In the genomic region with DNA sequence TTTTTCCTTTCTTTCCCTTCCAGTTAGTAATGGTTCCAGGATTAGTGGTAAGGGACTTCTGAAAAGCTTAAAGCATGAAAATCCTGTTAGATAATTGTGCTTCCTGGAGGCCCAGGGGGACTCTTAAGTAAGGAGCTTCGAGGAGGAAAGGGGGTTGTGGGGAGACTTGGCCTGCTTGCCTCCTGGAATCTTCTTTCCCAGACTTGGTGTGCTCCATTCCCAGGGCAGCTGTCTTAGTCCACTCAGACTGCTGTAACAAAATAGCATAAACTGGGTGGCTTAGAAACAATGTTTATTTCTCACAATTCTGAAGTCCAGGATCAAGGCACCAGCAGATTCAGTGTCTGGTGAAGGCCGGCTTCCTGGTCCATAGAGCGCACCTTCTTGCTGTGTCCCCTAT, we compare ENCODE assay signal across 20 cellular contexts.
DNase-seq lines count a peak whose midpoint lies in the region; ATAC-seq and TF ChIP-seq lines count a peak whose summit lies in the region.
"Had no signal": no experiment of that assay in that cellular context is flagged by ENCODE, and none has a peak within 500 bp of the region (broad histone marks: within the 10 kb centered on the region; RNA-seq: fewer than 3 reads in every experiment).

No MANE protein-coding gene starts in this region.

- H3K79me1 ChIP-seq in IMR-90 (ENCODE audit: low read depth in 1 of 2, low read length in 2 of 2): no peaks in the 10 kb centered on the region

- peaks cover 24% of the 10 kb centered on the region for H3K4me1 Mint-ChIP-seq in central memory CD8-positive, alpha-beta T cell
- peaks cover 26% of the 10 kb centered on the region for H3K4me1 Mint-ChIP-seq in neural progenitor cell
- H3K4me1 Mint-ChIP-seq: B cell had no signal

- CTCF ChIA-PET in AG04450 (lab: Charles Lee): interaction anchor here (3.7 kb wide), 1 partner anchor 311 kb away, joined by 16 read pairs; no protein-coding TSS in a partner anchor
- CTCF ChIA-PET in IMR-90 (lab: Yijun Ruan, JAX): no interaction called here

- intact Hi-C loops in IMR-90 (cut with micrococcal nuclease): no loop called here

- H2BK120ac ChIP-seq in IMR-90 (ENCODE audit: low read depth, low read length): peak overlapping the region; percentile 35

- H3K4me1 ChIP-seq in IMR-90 (ENCODE audit: control insufficient read depth, insufficient read depth, low read length) (peaks cover 2% of the 10 kb centered on the region), neural progenitor cell (peaks cover 14% of the 10 kb centered on the region), gastroesophageal sphincter (peaks cover 0 to 8% (median 0%) of the 10 kb centered on the region in 3 donors)

- no peak for DNase-seq in AG04450 (ENCODE audit: low read depth, low spot score)
- DNase-seq in IMR-90: peak; percentile 27
- no peak for DNase-seq in central memory CD8-positive, alpha-beta T cell (ENCODE audit: low spot score in 2 of 2)
- DNase-seq in neural progenitor cell (ENCODE audit: low spot score): peak; percentile 20
- no peak for DNase-seq in activated CD4-positive, alpha-beta T cell treated with anti-CD3 and anti-CD28 coated beads, Interleukin-2, amount 50 U/mL, for 4 hours
- no peak for DNase-seq in C1 segment of cervical spinal cord (lab: John Stamatoyannopoulos, UW)
- DNase-seq in GDM1 (lab: John Stamatoyannopoulos, UW): no peak
- DNase-seq: activated T-cell treated with anti-CD3 and anti-CD28 coated beads, Interleukin-2, amount 50 U/mL, for 4 hours; amygdala; DMS53; NCI-H1105; NK-92 treated with Interleukin-12 subunit alpha and Interleukin-12 subunit beta, amount 100 ng/mL, for 24 hours; Right ventricle myocardium superior; stimulated activated CD4-positive, alpha-beta T cell treated with anti-CD3 and anti-CD28 coated beads, Interleukin-2, amount 100 ng/mL, for 48 hours; stimulated activated CD8-positive, alpha-beta memory T cell treated with anti-CD3 and anti-CD28 coated beads, Interleukin-4, amount 100 ng/mL, for 48 hours had no signal

- H2BK20ac ChIP-seq in IMR-90 (ENCODE audit: low read depth, low read length): peak overlapping the region; percentile 28; the same call in 1 of the 2 replicates

- no peaks in the 10 kb centered on the region; the same call in 1 of the 2 replicates for H3K9me3 ChIP-seq in AG04450 (ENCODE audit: control insufficient read depth, insufficient read depth, low read length)
- no peaks in the 10 kb centered on the region for H3K9me3 ChIP-seq in IMR-90 (ENCODE audit: control insufficient read depth, insufficient read depth, low read length)
- no peaks in the 10 kb centered on the region for H3K9me3 ChIP-seq in neural progenitor cell (ENCODE audit: low read depth)
- H3K9me3 ChIP-seq in gastroesophageal sphincter: no peaks in the 10 kb centered on the region
- H3K9me3 ChIP-seq: esophagus muscularis mucosa had no signal

- BruUV-seq in IMR-90 (replicated peaks; lab: Mats Ljungman, UMichigan): no TSS peak

- POLR2A ChIA-PET in AG04450 (lab: Yijun Ruan, JAX): no interaction called here
- POLR2A ChIA-PET in IMR-90 (lab: Charles Lee; ENCODE audit: unreplicated experiment): interaction anchor here (0.5 kb wide), 2 partner anchors 13 to 18 kb away, joined by 3 to 6 read pairs; no protein-coding TSS in a partner anchor

- no peak overlapping the region for H2AK5ac ChIP-seq in IMR-90 (ENCODE audit: low read depth, low read length)

- no CpG with 5 or more reads among the region's 3 CpGs for WGBS in IMR-90 (ENCODE audit: extremely low coverage in 2 of 2, insufficient read length in 1 of 2), 2 experiments
- WGBS in gastroesophageal sphincter (ENCODE audit: low coverage in 1 of 2), 2 donors: 67 to 92% methylated on average over 3 of the region's 3 CpGs

- TF ChIP-seq RAD21 in IMR-90 (IDR thresholded peaks at IDR 0.05; ENCODE audit: low read length): no peak

- peaks cover 11% of the 10 kb centered on the region for H3F3A ChIP-seq in neural progenitor cell (ENCODE audit: low read depth)

- H3K4ac ChIP-seq in IMR-90 (ENCODE audit: low read depth, low read length): peak overlapping the region; percentile 5

- H3K9me3 Mint-ChIP-seq in central memory CD8-positive, alpha-beta T cell: no peaks in the 10 kb centered on the region
- no peaks in the 10 kb centered on the region for H3K9me3 Mint-ChIP-seq in neural progenitor cell
- H3K9me3 Mint-ChIP-seq: activated T-cell treated with anti-CD3 and anti-CD28 coated beads, Interleukin-2, amount 50 U/mL, for 4 hours; T-helper 2 cell treated with Interferon-gamma antibody and Interleukin-4, amounts not matched to agents 5 μg/mL and 100 μg/mL, for 36 hours had no signal

- TF ChIP-seq POLR2A in IMR-90 (IDR thresholded peaks at IDR 0.05; ENCODE audit: low read depth, low read length) (no peak), gastroesophageal sphincter (IDR thresholded peaks at IDR 0.05) (no peak)

- no peaks in the 10 kb centered on the region for H3K27me3 Mint-ChIP-seq in central memory CD8-positive, alpha-beta T cell
- peaks cover 51% of the 10 kb centered on the region for H3K27me3 Mint-ChIP-seq in neural progenitor cell (ENCODE audit: insufficient read depth, low read depth)

- ATAC-seq in IMR-90 (ENCODE audit: low read depth) (peak; percentile 65), gastroesophageal sphincter (no peak)
- ATAC-seq in central memory CD8-positive, alpha-beta T cell (replicated peaks; ENCODE audit: extremely low read depth, poor library complexity, severe bottlenecking): no peak

- no peak overlapping the region for H3K27ac ChIP-seq in AG04450 (ENCODE audit: low read depth, low read length)
- H3K27ac ChIP-seq in IMR-90 (ENCODE audit: insufficient read depth, low read length): peak overlapping the region; percentile 64; the same call in 1 of the 2 replicates
- no peak overlapping the region for H3K27ac ChIP-seq in neural progenitor cell
- peak overlapping the region in 2 of 4 donors; percentile 51 to 52 for H3K27ac ChIP-seq in gastroesophageal sphincter
- H3K27ac ChIP-seq: hepatocyte had no signal

- no peak for TF ChIP-seq CTCF in AG04450 (IDR thresholded peaks at IDR 0.05; ENCODE audit: low read depth, low read length)
- no peak for TF ChIP-seq CTCF in IMR-90 (conservative IDR thresholded peaks at IDR 0.05; ENCODE audit: low read depth, low read length)
- no peak for TF ChIP-seq CTCF in neural progenitor cell (IDR thresholded peaks at IDR 0.05)
- no peak for TF ChIP-seq CTCF in gastroesophageal sphincter (IDR thresholded peaks at IDR 0.05)

- peak overlapping the region; percentile 66; the same call in 1 of the 2 replicates for H3K18ac ChIP-seq in IMR-90 (ENCODE audit: low read depth, low read length)

- H3K36me3 Mint-ChIP-seq in central memory CD8-positive, alpha-beta T cell (ENCODE audit: insufficient read depth): no peaks in the 10 kb centered on the region
- H3K36me3 Mint-ChIP-seq in neural progenitor cell: no peaks in the 10 kb centered on the region

- H3K14ac ChIP-seq in IMR-90 (replicated peaks; ENCODE audit: low read depth, low read length): peak overlapping the region; percentile 38; the same call in 1 of the 2 replicates

- no peaks in the 10 kb centered on the region for H3K27me3 ChIP-seq in AG04450 (ENCODE audit: control insufficient read depth, insufficient read depth, low read length)
- H3K27me3 ChIP-seq in IMR-90 (ENCODE audit: control insufficient read depth, insufficient read depth, low read length): no peaks in the 10 kb centered on the region
- no peaks in the 10 kb centered on the region for H3K27me3 ChIP-seq in neural progenitor cell
- H3K27me3 ChIP-seq in gastroesophageal sphincter: peaks cover 7% of the 10 kb centered on the region
- H3K27me3 ChIP-seq: esophagus muscularis mucosa, hepatocyte had no signal

- no peak overlapping the region for H3K56ac ChIP-seq in IMR-90 (ENCODE audit: extremely low read depth, insufficient read depth, low read length)

- H2AK9ac ChIP-seq in IMR-90 (replicated peaks; ENCODE audit: low read depth, low read length, poor library complexity): no peak overlapping the region

- H3K27ac Mint-ChIP-seq in central memory CD8-positive, alpha-beta T cell (ENCODE audit: low read depth): no peak overlapping the region
- no peak overlapping the region for H3K27ac Mint-ChIP-seq in neural progenitor cell
- H3K27ac Mint-ChIP-seq: T-helper 2 cell treated with Interferon-gamma antibody and Interleukin-4, amounts not matched to agents 5 μg/mL and 100 μg/mL, for 36 hours had no signal

- H2BK15ac ChIP-seq in IMR-90 (ENCODE audit: low read depth, low read length): peak overlapping the region; percentile 73

- no peaks in the 10 kb centered on the region for H3K9me1 ChIP-seq in IMR-90 (ENCODE audit: insufficient read depth, low read length)

- peak overlapping the region; percentile 17 for H2AFZ ChIP-seq in IMR-90 (replicated peaks; ENCODE audit: low read length, poor library complexity)
- peak overlapping the region; percentile 1 for H2AFZ ChIP-seq in neural progenitor cell (replicated peaks)
- H2AFZ ChIP-seq: hepatocyte had no signal

- H4K5ac ChIP-seq in IMR-90 (ENCODE audit: low read depth, low read length): peak overlapping the region; percentile 90

- H2BK5ac ChIP-seq in IMR-90 (ENCODE audit: low read depth, low read length, poor library complexity, severe bottlenecking): peak overlapping the region; percentile 46

- H3K79me2 ChIP-seq in neural progenitor cell (ENCODE audit: low read depth): no peaks in the 10 kb centered on the region
- H3K79me2 ChIP-seq: hepatocyte had no signal

- no peak for TF ChIP-seq EP300 in gastroesophageal sphincter (IDR thresholded peaks at IDR 0.05)

- H3K36me3 ChIP-seq in IMR-90 (ENCODE audit: control insufficient read depth, insufficient read depth, low read length) (no peaks in the 10 kb centered on the region), neural progenitor cell (no peaks in the 10 kb centered on the region), gastroesophageal sphincter (no peaks in the 10 kb centered on the region)
- H3K36me3 ChIP-seq: esophagus muscularis mucosa had no signal

- 0 out of 2 replicates have a peak overlapping the region, but pooled peaks have one; percentile 38 for H4K91ac ChIP-seq in IMR-90 (ENCODE audit: insufficient read depth, low read depth, low read length)

- peak overlapping the region; percentile 26 for H3K4me3 Mint-ChIP-seq in central memory CD8-positive, alpha-beta T cell
- H3K4me3 Mint-ChIP-seq in neural progenitor cell: no peak overlapping the region
- H3K4me3 Mint-ChIP-seq: B cell; T-helper 2 cell treated with Interferon-gamma antibody and Interleukin-4, amounts not matched to agents 5 μg/mL and 100 μg/mL, for 36 hours had no signal

- dilution Hi-C loops in IMR-90 (cut with HindIII; ENCODE audit: low sequenced_read_pairs, unreplicated experiment): no loop called here

- H4K8ac ChIP-seq in IMR-90 (ENCODE audit: low read depth in 2 of 2, low read length in 2 of 2): peak overlapping the region; percentile 84 to 95

- H3K9ac ChIP-seq in IMR-90 (ENCODE audit: low read depth, low read length) (peak overlapping the region; percentile 52; the same call in 1 of the 2 replicates), neural progenitor cell (no peak overlapping the region)

- peak overlapping the region; percentile 1; the same call in 1 of the 2 replicates for H3K23ac ChIP-seq in IMR-90 (ENCODE audit: low read depth, low read length)

- H4K20me1 ChIP-seq in IMR-90 (ENCODE audit: insufficient read depth, low read length): no peaks in the 10 kb centered on the region
- no peaks in the 10 kb centered on the region for H4K20me1 ChIP-seq in neural progenitor cell (ENCODE audit: low read depth)

- H3K4me2 ChIP-seq in IMR-90 (ENCODE audit: low read depth, low read length): peak overlapping the region; percentile 48
- peak overlapping the region; percentile 60 for H3K4me2 ChIP-seq in neural progenitor cell

- H3K4me3 ChIP-seq in AG04450 (ENCODE audit: low read depth, low read length) (peak overlapping the region; percentile 23), IMR-90 (ENCODE audit: insufficient read depth, low read depth, low read length) (no peak overlapping the region), neural progenitor cell (no peak overlapping the region), gastroesophageal sphincter (no peak overlapping the region)
- H3K4me3 ChIP-seq: hepatocyte had no signal

- in situ Hi-C loops in IMR-90 (cut with MboI; ENCODE audit: low sequenced_read_pairs): no loop called here

Comparison
In these comparisons a context has a peak if more than half of its experiments do, and no peak if none do; other contexts are left out.
1. DNase-seq: peak in IMR-90 (single experiment) and neural progenitor cell (single experiment); none in AG04450 (single experiment), central memory CD8-positive, alpha-beta T cell (0 of 2), activated CD4-positive, alpha-beta T cell treated with anti-CD3 and anti-CD28 coated beads, Interleukin-2, amount 50 U/mL, for 4 hours (0 of 2), C1 segment of cervical spinal cord (0 of 14) and GDM1 (single experiment).